In genomic region chr18:46596119-46596518, GRCh38 we compare ENCODE assay signal across 17 cellular contexts.
DNase-seq lines count a peak whose midpoint lies in the region; ATAC-seq and TF ChIP-seq lines count a peak whose summit lies in the region.
"Had no signal": no experiment of that assay in that cellular context is flagged by ENCODE, and none has a peak within 500 bp of the region (broad histone marks: within the 10 kb centered on the region; RNA-seq: fewer than 3 reads in every experiment).

No MANE protein-coding gene starts in this region.

- ATAC-seq in CD8-positive, alpha-beta T cell: no peak
- ATAC-seq in GM19351 (IDR thresholded peaks at IDR 0.05; ENCODE audit: unreplicated experiment) (peak; percentile 63), HG03520 (IDR thresholded peaks at IDR 0.05; ENCODE audit: unreplicated experiment) (no peak)
- ATAC-seq: T-cell had no signal

- H3F3A ChIP-seq in SK-N-SH (replicated peaks; ENCODE audit: insufficient read depth): peaks cover 3% of the 10 kb centered on the region

- no peaks in the 10 kb centered on the region for H3K9me2 ChIP-seq in SK-N-SH

- no peak overlapping the region for H2BK120ac ChIP-seq in mesendoderm (ENCODE audit: low read depth, low read length)

- DNase-seq in CD8-positive, alpha-beta T cell: no peak
- DNase-seq in NCI-H2029 (lab: John Stamatoyannopoulos, UW): peak; percentile 5
- DNase-seq in astrocyte of the spinal cord (ENCODE audit: low read depth, low spot score): peak; percentile 5
- no peak for DNase-seq in mesendoderm
- no peak for DNase-seq in SK-N-SH
- no peak for DNase-seq in AG20443 (ENCODE audit: low spot score)
- DNase-seq: activated effector memory CD4-positive, alpha-beta T cell treated with anti-CD3 and anti-CD28 coated beads, Interleukin-2, amount 50 U/mL, for 16 hours; HFFc6; mesenchymal stem cell; NCI-H446 treated with DMSO at 0.1 percent for 48 hours; Peyer's patch; stimulated activated CD4-positive, alpha-beta T cell treated with anti-CD3 and anti-CD28 coated beads, Interleukin-1b, Interleukin-23, amount 100 ng/mL, for 48 hours; T-cell; thyroid gland had no signal

- H3K4me2 ChIP-seq in mesendoderm (ENCODE audit: low read length) (no peak overlapping the region), SK-N-SH (no peak overlapping the region)
- H3K4me2 ChIP-seq: neural progenitor cell had no signal

- intact Hi-C loops in CD8-positive, alpha-beta T cell (cut with DNase I, micrococcal nuclease): no loop called here

- no peaks in the 10 kb centered on the region for H3K27me3 ChIP-seq in CD8-positive, alpha-beta T cell (ENCODE audit: insufficient read depth, low read length)
- H3K27me3 ChIP-seq in mesendoderm (ENCODE audit: insufficient read depth, low read length, poor library complexity) (no peaks in the 10 kb centered on the region), SK-N-SH (ENCODE audit: insufficient read depth) (no peaks in the 10 kb centered on the region; the same call in 1 of the 2 replicates)
- H3K27me3 ChIP-seq: neural progenitor cell, Peyer's patch, thyroid gland had no signal

- no peak overlapping the region for H2AFZ ChIP-seq in SK-N-SH (ENCODE audit: low read depth)
- H2AFZ ChIP-seq: neural progenitor cell had no signal

- H3K27ac ChIP-seq in CD8-positive, alpha-beta T cell (ENCODE audit: low read depth, low read length): no peak overlapping the region
- H3K27ac ChIP-seq in mesendoderm (ENCODE audit: low read depth, low read length) (no peak overlapping the region), SK-N-SH (ENCODE audit: low read depth in 2 of 2, low read length in 1 of 2) (no peak overlapping the region)
- H3K27ac ChIP-seq: neural progenitor cell, Peyer's patch, thyroid gland had no signal

- no peak overlapping the region for H2BK5ac ChIP-seq in mesendoderm (ENCODE audit: low read length)

- TF ChIP-seq EP300 in SK-N-SH (IDR thresholded peaks at IDR 0.05; ENCODE audit: borderline replicate concordance in 1 of 2, low read depth in 1 of 2, low read length in 1 of 2): no peak

- no peaks in the 10 kb centered on the region for H3K9me3 ChIP-seq in CD8-positive, alpha-beta T cell (ENCODE audit: low read length)
- H3K9me3 ChIP-seq in SK-N-SH: peaks cover 7% of the 10 kb centered on the region; the same call in 1 of the 2 replicates
- H3K9me3 ChIP-seq: Peyer's patch, thyroid gland had no signal

- no peak for TF ChIP-seq RAD21 in SK-N-SH (IDR thresholded peaks at IDR 0.05; ENCODE audit: low read length)

- H4K8ac ChIP-seq in mesendoderm (ENCODE audit: low read depth, low read length): no peak overlapping the region

- H3K27ac Mint-ChIP-seq in CD8-positive, alpha-beta T cell: peak overlapping the region; percentile 14
- H3K27ac Mint-ChIP-seq: HFFc6, neural progenitor cell, T-cell had no signal

- H3K4me3 ChIP-seq in CD8-positive, alpha-beta T cell (ENCODE audit: low read depth, low read length): no peak overlapping the region
- H3K4me3 ChIP-seq in astrocyte of the spinal cord (ENCODE audit: low read depth, low read length): no peak overlapping the region
- H3K4me3 ChIP-seq in mesendoderm (ENCODE audit: low read length): no peak overlapping the region
- no peak overlapping the region for H3K4me3 ChIP-seq in SK-N-SH (ENCODE audit: low read depth in 2 of 2, low read length in 1 of 2)
- H3K4me3 ChIP-seq: neural progenitor cell, Peyer's patch, thyroid gland had no signal

- no peaks in the 10 kb centered on the region for H3K4me1 ChIP-seq in CD8-positive, alpha-beta T cell (ENCODE audit: insufficient read depth, low read length)
- H3K4me1 ChIP-seq in mesendoderm (ENCODE audit: control insufficient read depth, low read depth, low read length) (no peaks in the 10 kb centered on the region), SK-N-SH (ENCODE audit: control insufficient read depth in 1 of 2, insufficient read depth in 2 of 2, low read depth in 1 of 2, low read length in 1 of 2) (no peaks in the 10 kb centered on the region; a peak in 1 of 4 replicates)
- H3K4me1 ChIP-seq: neural progenitor cell, Peyer's patch, thyroid gland had no signal

- no peak overlapping the region for H2AK5ac ChIP-seq in mesendoderm (ENCODE audit: low read length)

- H3K79me2 ChIP-seq in mesendoderm (ENCODE audit: control insufficient read depth, insufficient read depth, low read length): no peaks in the 10 kb centered on the region
- no peaks in the 10 kb centered on the region for H3K79me2 ChIP-seq in SK-N-SH (ENCODE audit: insufficient read depth)

- peaks cover 6% of the 10 kb centered on the region for H3K4me1 Mint-ChIP-seq in CD8-positive, alpha-beta T cell (ENCODE audit: low read depth)
- H3K4me1 Mint-ChIP-seq: T-cell had no signal

- no peaks in the 10 kb centered on the region for H3K36me3 Mint-ChIP-seq in CD8-positive, alpha-beta T cell
- H3K36me3 Mint-ChIP-seq: neural progenitor cell, T-cell had no signal

- H3K4me3 Mint-ChIP-seq in CD8-positive, alpha-beta T cell: no peak overlapping the region
- H3K4me3 Mint-ChIP-seq: HFFc6, neural progenitor cell, T-cell had no signal

- in situ Hi-C loops in astrocyte of the spinal cord (cut with HindIII; ENCODE audit: low sequenced_read_pairs): no loop called here

- H3K9me3 Mint-ChIP-seq in CD8-positive, alpha-beta T cell: no peaks in the 10 kb centered on the region
- H3K9me3 Mint-ChIP-seq: HFFc6, neural progenitor cell, T-cell had no signal

- H3K36me3 ChIP-seq in CD8-positive, alpha-beta T cell (ENCODE audit: insufficient read depth, low read length): no peaks in the 10 kb centered on the region
- H3K36me3 ChIP-seq in mesendoderm (ENCODE audit: control insufficient read depth, insufficient read depth, low read length): no peaks in the 10 kb centered on the region
- H3K36me3 ChIP-seq in SK-N-SH (replicated peaks in 1 of 2; ENCODE audit: control insufficient read depth in 1 of 2, insufficient read depth in 2 of 2, low read length in 1 of 2): no peaks in the 10 kb centered on the region
- H3K36me3 ChIP-seq: neural progenitor cell, Peyer's patch, thyroid gland had no signal

- CTCF ChIA-PET in CD8-positive, alpha-beta T cell (lab: Charles Lee): no interaction called here
- CTCF ChIA-PET in SK-N-SH (lab: Yijun Ruan, JAX): no interaction called here

- H4K5ac ChIP-seq in mesendoderm (ENCODE audit: low read length): no peak overlapping the region

- POLR2A ChIA-PET in CD8-positive, alpha-beta T cell (lab: Charles Lee): no interaction called here
- POLR2A ChIA-PET in SK-N-SH (lab: Yijun Ruan, JAX): no interaction called here

- no peak overlapping the region for H3K23ac ChIP-seq in mesendoderm (ENCODE audit: low read length)

- H4K20me1 ChIP-seq in SK-N-SH (ENCODE audit: insufficient read depth): no peaks in the 10 kb centered on the region

- peaks cover 10% of the 10 kb centered on the region for H3K27me3 Mint-ChIP-seq in CD8-positive, alpha-beta T cell (ENCODE audit: low read depth)

- H3K18ac ChIP-seq in mesendoderm (ENCODE audit: low read length): no peak overlapping the region

- TF ChIP-seq CTCF in CD8-positive, alpha-beta T cell (IDR thresholded peaks at IDR 0.05): no peak
- TF ChIP-seq CTCF in astrocyte of the spinal cord (IDR thresholded peaks at IDR 0.05; ENCODE audit: low read depth, low read length): no peak
- no peak for TF ChIP-seq CTCF in SK-N-SH (IDR thresholded peaks at IDR 0.05)

- H2BK15ac ChIP-seq in mesendoderm (replicated peaks; ENCODE audit: low read depth): no peak overlapping the region

- H3K79me1 ChIP-seq in mesendoderm (ENCODE audit: low read length): no peaks in the 10 kb centered on the region

- H3K56ac ChIP-seq in mesendoderm (ENCODE audit: low read length): no peak overlapping the region

- H3K9ac ChIP-seq in mesendoderm (ENCODE audit: low read length) (no peak overlapping the region), SK-N-SH (no peak overlapping the region)
- H3K9ac ChIP-seq: neural progenitor cell had no signal

- no peak overlapping the region for H3K4ac ChIP-seq in mesendoderm (ENCODE audit: low read depth, low read length)

TF ChIP-seq in SK-N-SH, 30 proteins besides CTCF, POLR2A, EP300 and RAD21:
- no peak for TF ChIP-seq TEAD4 (IDR thresholded peaks at IDR 0.05; ENCODE audit: borderline replicate concordance, insufficient read depth)
TF ChIP-seq in SK-N-SH: peak in this region for 0.

Comparison
In these comparisons a context has a peak if more than half of its experiments do, and no peak if none do; other contexts are left out.
1. DNase-seq: peak in NCI-H2029 (single experiment) and astrocyte of the spinal cord (single experiment); none in CD8-positive, alpha-beta T cell (0 of 7), mesendoderm (single experiment), SK-N-SH (single experiment) and AG20443 (single experiment).